In genomic region chr19:10074153-10074552, GRCh38 we compare ENCODE assay signal across 8 cellular contexts. TPM values are rescaled to one million over a fixed set of nuclear protein-coding genes. Genes with fewer than 3 reads are reported as not detected.
DNase-seq lines count a peak whose midpoint lies in the region; ATAC-seq, FAIRE-seq and TF ChIP-seq lines count a peak whose summit lies in the region.

No MANE protein-coding gene starts in this region.

- no peak overlapping the region for H3K4me2 ChIP-seq in osteoblast (ENCODE audit: insufficient read depth, low read length)

- H3K36me3 ChIP-seq in bronchial epithelial cell (ENCODE audit: control insufficient read depth, insufficient read depth, low read length) (no peaks in the 10 kb centered on the region), osteoblast (ENCODE audit: insufficient read depth, low read length) (no peaks in the 10 kb centered on the region), testis (ENCODE audit: low read depth, missing control alignments) (no peaks in the 10 kb centered on the region)

- no peak overlapping the region for H3K4me3 ChIP-seq in bronchial epithelial cell (ENCODE audit: low read depth, low read length)
- no peak overlapping the region for H3K4me3 ChIP-seq in osteoblast (ENCODE audit: insufficient read depth, low read length)
- H3K4me3 ChIP-seq in testis, result no peak overlapping the region

- DNase-seq in activated T-cell treated with anti-CD3 and anti-CD28 coated beads for 24 hours (ENCODE audit: low read depth), result peak; percentile 42
- no peak for DNase-seq in activated T-cell treated with anti-CD3 and anti-CD28 coated beads, Interleukin-2, amount 50 U/mL, for 1 hour
- peak; percentile 48 for DNase-seq in RPMI8226
- peak; percentile 13 for DNase-seq in bronchial epithelial cell (ENCODE audit: low read depth)
- peak; percentile 78 for DNase-seq in osteoblast (ENCODE audit: insufficient read length, low spot score, missing footprints)
- DNase-seq in testis, result no peak

- intact Hi-C loops in testis (cut with DNase I; ENCODE audit: low total_unique reads), result no loop called here

- TF ChIP-seq CTCF in bronchial epithelial cell (IDR thresholded peaks at IDR 0.05; ENCODE audit: insufficient read depth, low read length, severe bottlenecking), result peak; percentile 15
- TF ChIP-seq CTCF in osteoblast (IDR thresholded peaks at IDR 0.05; ENCODE audit: extremely low read depth, low read depth, low read length), result peak; percentile 43
- TF ChIP-seq CTCF in testis (IDR thresholded peaks at IDR 0.05), result peak in 1 of 3 experiments; percentile 10

- ATAC-seq in HG03354 (IDR thresholded peaks at IDR 0.05; ENCODE audit: poor library complexity, severe bottlenecking, unreplicated experiment) (no peak), GM21381 (IDR thresholded peaks at IDR 0.05; ENCODE audit: unreplicated experiment) (no peak)

- no peak overlapping the region for H2AFZ ChIP-seq in osteoblast (ENCODE audit: low read length)

- no peaks in the 10 kb centered on the region for H3K27me3 ChIP-seq in bronchial epithelial cell (ENCODE audit: control insufficient read depth, insufficient read depth, low read length)
- H3K27me3 ChIP-seq in osteoblast (ENCODE audit: insufficient read depth, low read length), result no peaks in the 10 kb centered on the region
- no peaks in the 10 kb centered on the region for H3K27me3 ChIP-seq in testis

- no peaks in the 10 kb centered on the region for H4K20me1 ChIP-seq in osteoblast (ENCODE audit: insufficient read depth, low read length)

- H3K27ac ChIP-seq in osteoblast (ENCODE audit: low read depth, low read length) (no peak overlapping the region), testis (no peak overlapping the region)

- no peak for TF ChIP-seq POLR2A in testis (IDR thresholded peaks at IDR 0.05)

- H3K9me3 ChIP-seq in osteoblast (ENCODE audit: low read depth, low read length) (no peaks in the 10 kb centered on the region), testis (no peaks in the 10 kb centered on the region)

- H3K79me2 ChIP-seq in osteoblast (ENCODE audit: insufficient read depth, low read length), result no peaks in the 10 kb centered on the region

- FAIRE-seq in bronchial epithelial cell (lab: Jason Lieb, UNC), result no peak

- WGBS in testis, 2 donors, result 52 to 58% methylated on average over 2 of the region's 2 CpGs

- no peaks in the 10 kb centered on the region for H3K4me1 ChIP-seq in osteoblast (ENCODE audit: insufficient read depth, low read length)
- no peaks in the 10 kb centered on the region for H3K4me1 ChIP-seq in testis

RNA-seq across cellular contexts. Expression of gene SHFL, which starts 12.0 kb away (rescaled TPM):
- total RNA-seq in bronchial epithelial cell (5.0 and 5.5 TPM in 2 replicates), osteoblast (20.6 and 22.4 TPM in 2 replicates), testis (10 to 100 TPM; 20.4 to 25.8 TPM)
- polyA plus RNA-seq in testis (ENCODE audit: insufficient read depth, low read depth, low replicate concordance), result 18.7 TPM

RNA-seq across cellular contexts. Expression of gene ANGPTL6, which starts 28.3 kb away (rescaled TPM):
- total RNA-seq in bronchial epithelial cell (under 0.01 TPM in 1 of 2 replicates, not detected in the other), osteoblast (not detected in 2 replicates), testis (1 to 10 TPM; 7.6 to 8.7 TPM)
- 3.0 TPM for polyA plus RNA-seq in testis (ENCODE audit: insufficient read depth, low read depth, low replicate concordance)

RNA-seq across cellular contexts. Expression of gene PPAN, which starts 32.0 kb away (rescaled TPM):
- total RNA-seq in bronchial epithelial cell, result 41.5 and 45.3 TPM in 2 replicates
- 19.2 and 20.9 TPM in 2 replicates for total RNA-seq in osteoblast
- 10 to 100 TPM; 66.2 to 68.1 TPM for total RNA-seq in testis
- 39.3 TPM for polyA plus RNA-seq in testis (ENCODE audit: insufficient read depth, low read depth, low replicate concordance)

RNA-seq across cellular contexts. Expression of gene P2RY11, which starts 37.3 kb away (rescaled TPM):
- total RNA-seq in bronchial epithelial cell (1.1 and 3.7 TPM in 2 replicates), osteoblast (2.1 and 2.2 TPM in 2 replicates), testis (10 to 100 TPM; 25.0 to 27.8 TPM)
- polyA plus RNA-seq in testis (ENCODE audit: insufficient read depth, low read depth, low replicate concordance), result 16.3 TPM

RNA-seq across cellular contexts. Expression of gene EIF3G, which starts 45.5 kb away (rescaled TPM):
- total RNA-seq in bronchial epithelial cell, result 198 and 291 TPM in 2 replicates
- 226 and 252 TPM in 2 replicates for total RNA-seq in osteoblast
- total RNA-seq in testis, result 100 to 1,000 TPM; 281 to 306 TPM
- polyA plus RNA-seq in testis (ENCODE audit: insufficient read depth, low read depth, low replicate concordance), result 348 TPM

Comparison
In these comparisons a context has a peak if more than half of its experiments do, and no peak if none do; other contexts are left out.
1. DNase-seq: peak in activated T-cell treated with anti-CD3 and anti-CD28 coated beads for 24 hours (single experiment), RPMI8226 (single experiment), bronchial epithelial cell (single experiment) and osteoblast (single experiment); none in activated T-cell treated with anti-CD3 and anti-CD28 coated beads, Interleukin-2, amount 50 U/mL, for 1 hour (single experiment) and testis (single experiment).